1 cellular context compared by ENCODE assay signal in genomic region chr3:8529197-8529637, GRCh38.
TF ChIP-seq lines count a peak whose summit lies in the region.

No MANE protein-coding gene starts in this region.

TF ChIP-seq in HepG2, 621 proteins besides CTCF, POLR2A, EP300 and RAD21 (continued from another document):
- TF ChIP-seq ZNF142 (CRISPR knock-in tag; IDR thresholded peaks at IDR 0.05) (no peak), KDM5B (CRISPR knock-in tag; IDR thresholded peaks at IDR 0.05; ENCODE audit: borderline replicate concordance) (no peak), ZNF232 (CRISPR knock-in tag; IDR thresholded peaks at IDR 0.05; ENCODE audit: borderline replicate concordance) (no peak), NR2F6 (IDR thresholded peaks at IDR 0.05) (peak; percentile 40; the same call in 1 of the 2 replicates), NR2F6 (CRISPR knock-in tag; IDR thresholded peaks at IDR 0.05) (no peak), CHCHD3 (CRISPR knock-in tag; IDR thresholded peaks at IDR 0.05) (no peak), MTF2 (CRISPR knock-in tag; IDR thresholded peaks at IDR 0.05; ENCODE audit: borderline replicate concordance) (no peak), SNAPC2 (CRISPR knock-in tag; IDR thresholded peaks at IDR 0.05) (no peak), IRF2 (CRISPR knock-in tag; IDR thresholded peaks at IDR 0.05) (no peak), STAT5B (CRISPR knock-in tag; IDR thresholded peaks at IDR 0.05) (no peak), ZNF556 (CRISPR knock-in tag; IDR thresholded peaks at IDR 0.05; ENCODE audit: borderline replicate concordance) (no peak), ZNF646 (CRISPR knock-in tag; IDR thresholded peaks at IDR 0.05) (no peak), BORCS8-MEF2B (CRISPR knock-in tag; IDR thresholded peaks at IDR 0.05) (no peak), HDAC2 (CRISPR knock-in tag; IDR thresholded peaks at IDR 0.05) (no peak), ZNF143 (CRISPR knock-in tag; IDR thresholded peaks at IDR 0.05) (no peak), U2AF2 (IDR thresholded peaks at IDR 0.05; ENCODE audit: low read depth, low read length) (no peak), PHF21A (CRISPR knock-in tag; IDR thresholded peaks at IDR 0.05) (0 out of 2 replicates have a peak, but pooled peaks have one; percentile 32)
- TF ChIP-seq, protein P1, sequence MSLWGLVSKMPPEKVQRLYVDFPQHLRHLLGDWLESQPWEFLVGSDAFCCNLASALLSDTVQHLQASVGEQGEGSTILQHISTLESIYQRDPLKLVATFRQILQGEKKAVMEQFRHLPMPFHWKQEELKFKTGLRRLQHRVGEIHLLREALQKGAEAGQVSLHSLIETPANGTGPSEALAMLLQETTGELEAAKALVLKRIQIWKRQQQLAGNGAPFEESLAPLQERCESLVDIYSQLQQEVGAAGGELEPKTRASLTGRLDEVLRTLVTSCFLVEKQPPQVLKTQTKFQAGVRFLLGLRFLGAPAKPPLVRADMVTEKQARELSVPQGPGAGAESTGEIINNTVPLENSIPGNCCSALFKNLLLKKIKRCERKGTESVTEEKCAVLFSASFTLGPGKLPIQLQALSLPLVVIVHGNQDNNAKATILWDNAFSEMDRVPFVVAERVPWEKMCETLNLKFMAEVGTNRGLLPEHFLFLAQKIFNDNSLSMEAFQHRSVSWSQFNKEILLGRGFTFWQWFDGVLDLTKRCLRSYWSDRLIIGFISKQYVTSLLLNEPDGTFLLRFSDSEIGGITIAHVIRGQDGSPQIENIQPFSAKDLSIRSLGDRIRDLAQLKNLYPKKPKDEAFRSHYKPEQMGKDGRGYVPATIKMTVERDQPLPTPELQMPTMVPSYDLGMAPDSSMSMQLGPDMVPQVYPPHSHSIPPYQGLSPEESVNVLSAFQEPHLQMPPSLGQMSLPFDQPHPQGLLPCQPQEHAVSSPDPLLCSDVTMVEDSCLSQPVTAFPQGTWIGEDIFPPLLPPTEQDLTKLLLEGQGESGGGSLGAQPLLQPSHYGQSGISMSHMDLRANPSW (CRISPR knock-in tag; IDR thresholded peaks at IDR 0.05; ENCODE audit: borderline replicate concordance), result no peak
- TF ChIP-seq, protein P2, sequence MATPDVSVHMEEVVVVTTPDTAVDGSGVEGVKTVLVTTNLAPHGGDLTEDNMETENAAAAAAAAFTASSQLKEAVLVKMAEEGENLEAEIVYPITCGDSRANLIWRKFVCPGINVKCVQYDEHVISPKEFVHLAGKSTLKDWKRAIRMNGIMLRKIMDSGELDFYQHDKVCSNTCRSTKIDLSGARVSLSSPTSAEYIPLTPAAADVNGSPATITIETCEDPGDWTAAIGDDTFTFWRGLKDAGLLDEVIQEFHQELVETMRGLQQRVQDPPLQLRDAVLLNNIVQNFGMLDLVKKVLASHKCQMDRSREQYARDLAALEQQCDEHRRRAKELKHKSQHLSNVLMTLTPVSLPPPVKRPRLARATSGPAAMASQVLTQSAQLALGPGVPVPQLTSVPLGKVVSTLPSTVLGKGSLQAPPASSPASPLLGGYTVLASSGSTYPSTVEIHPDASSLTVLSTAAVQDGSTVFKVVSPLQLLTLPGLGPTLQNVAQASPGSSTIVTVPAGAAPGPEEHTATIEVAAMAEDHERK (CRISPR knock-in tag; IDR thresholded peaks at IDR 0.05; ENCODE audit: low read depth), result no peak
- TF ChIP-seq, protein P3, sequence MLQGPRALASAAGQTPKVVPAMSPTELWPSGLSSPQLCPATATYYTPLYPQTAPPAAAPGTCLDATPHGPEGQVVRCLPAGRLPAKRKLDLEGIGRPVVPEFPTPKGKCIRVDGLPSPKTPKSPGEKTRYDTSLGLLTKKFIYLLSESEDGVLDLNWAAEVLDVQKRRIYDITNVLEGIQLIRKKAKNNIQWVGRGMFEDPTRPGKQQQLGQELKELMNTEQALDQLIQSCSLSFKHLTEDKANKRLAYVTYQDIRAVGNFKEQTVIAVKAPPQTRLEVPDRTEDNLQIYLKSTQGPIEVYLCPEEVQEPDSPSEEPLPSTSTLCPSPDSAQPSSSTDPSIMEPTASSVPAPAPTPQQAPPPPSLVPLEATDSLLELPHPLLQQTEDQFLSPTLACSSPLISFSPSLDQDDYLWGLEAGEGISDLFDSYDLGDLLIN (CRISPR knock-in tag; IDR thresholded peaks at IDR 0.05; ENCODE audit: borderline replicate concordance), result no peak
